Comparison of ENCODE assay signal across 26 cellular contexts in genomic region chr19:18804139-18804601, GRCh38. TPM values are rescaled to one million over a fixed set of nuclear protein-coding genes. Genes with fewer than 3 reads are reported as not detected.
"Had no signal": no experiment of that assay in that cellular context is flagged by ENCODE, and none has a peak within 500 bp of the region (broad histone marks: within the 10 kb centered on the region; RNA-seq: fewer than 3 reads in every experiment).

No MANE protein-coding gene starts in this region.

- H3K36me3 ChIP-seq: colonic mucosa, esophagus muscularis mucosa, gastrocnemius medialis, heart right ventricle, left lung, lower lobe of right lung had no signal

- H3K4me1 Mint-ChIP-seq: mesothelial cell of epicardium had no signal

- H3K27ac Mint-ChIP-seq: dendritic cell treated with granulocyte-macrophage colony-stimulating factor and Interleukin-4, amounts not matched to agents 40 ng/mL and 50 ng/mL, for 4 days; mesothelial cell of epicardium had no signal

- H3K9me3 Mint-ChIP-seq: dendritic cell treated with granulocyte-macrophage colony-stimulating factor and Interleukin-4, amounts not matched to agents 40 ng/mL and 50 ng/mL, for 4 days; mesothelial cell of epicardium had no signal

- ATAC-seq: gastrocnemius medialis, heart right ventricle, left cardiac atrium, left lung, left ventricle myocardium superior, lower lobe of right lung, mucosa of descending colon had no signal

- H3K4me3 Mint-ChIP-seq: dendritic cell treated with granulocyte-macrophage colony-stimulating factor and Interleukin-4, amounts not matched to agents 40 ng/mL and 50 ng/mL, for 4 days; mesothelial cell of epicardium had no signal

- H3K27me3 ChIP-seq: colonic mucosa had no signal

- H3K4me3 ChIP-seq: colonic mucosa, esophagus muscularis mucosa, gastrocnemius medialis, heart right ventricle, left lung, lower lobe of right lung, mucosa of descending colon had no signal

- H3K27ac ChIP-seq: colonic mucosa, esophagus muscularis mucosa, gastrocnemius medialis, heart right ventricle, left lung, lower lobe of right lung had no signal

- H3K4me1 ChIP-seq: colonic mucosa had no signal

- H3K9me3 ChIP-seq: colonic mucosa, esophagus muscularis mucosa, gastrocnemius medialis, heart right ventricle, left lung, lower lobe of right lung, mucosa of descending colon had no signal

- DNase-seq: colonic mucosa; cortex of kidney; effector CD8-positive, alpha-beta T cell; foreskin fibroblast; foreskin melanocyte; gastrocnemius medialis; glutamatergic neuron; head of caudate nucleus; heart right ventricle; hippocampal formation; left cardiac atrium; left lung; left ventricle myocardium superior; lower lobe of right lung; mesenchymal stem cell; mucosa of descending colon had no signal

- H3K36me3 Mint-ChIP-seq: mesothelial cell of epicardium had no signal

RNA-seq across cellular contexts. Expression of gene COMP, which starts 13.1 kb away (rescaled TPM):
- total RNA-seq: dermis microvascular lymphatic vessel endothelial cell, endothelial cell of umbilical vein, epithelial cell of proximal tubule, glomerular endothelial cell, kidney epithelial cell, left ventricle myocardium superior, lung microvascular endothelial cell, myocyte had no signal
